ENCODE assay signal across 13 cellular contexts in genomic region chr16:35753559-35754390, GRCh38.
DNase-seq lines count a peak whose midpoint lies in the region; ATAC-seq and TF ChIP-seq lines count a peak whose summit lies in the region.
"Had no signal": no experiment of that assay in that cellular context is flagged by ENCODE, and none has a peak within 500 bp of the region (broad histone marks: within the 10 kb centered on the region; RNA-seq: fewer than 3 reads in every experiment).

No MANE protein-coding gene starts in this region.

- no peak overlapping the region for H3K4ac ChIP-seq in neuronal stem cell (ENCODE audit: low read length)

- no peak overlapping the region for H2BK12ac ChIP-seq in neuronal stem cell (ENCODE audit: low read length)

- H4K91ac ChIP-seq in neuronal stem cell (ENCODE audit: low read depth, low read length, poor library complexity), result no peak overlapping the region

- no peak overlapping the region for H2AFZ ChIP-seq in neuronal stem cell (ENCODE audit: low read length)

- WGBS in lung, 2 donors, result 76 to 80% methylated on average over 12 of the region's 12 CpGs
- WGBS in spleen, 5 donors, result 76 to 85% (median 76%) methylated on average over 12 of the region's 12 CpGs
- WGBS in neuronal stem cell (ENCODE audit: extremely low coverage in 2 of 2, insufficient read length in 2 of 2, insufficient replicate concordance in 1 of 2), 2 donors, result no CpG with 5 or more reads among the region's 12 CpGs

- intact Hi-C loops in spleen (cut with DNase I; ENCODE audit: low total_unique reads), result no loop called here

- ATAC-seq in lung (ENCODE audit: insufficient read depth, low FRiP score), result no peak

- H3K4me1 ChIP-seq in lung (ENCODE audit: control insufficient read depth in 2 of 2, insufficient read depth in 2 of 2, low read length in 2 of 2) (no peaks in the 10 kb centered on the region), spleen (no peaks in the 10 kb centered on the region), neuronal stem cell (ENCODE audit: control insufficient read depth in 2 of 2, insufficient read depth in 1 of 2, low read depth in 1 of 2, low read length in 2 of 2) (no peaks in the 10 kb centered on the region)

- no peak overlapping the region for H3K14ac ChIP-seq in neuronal stem cell (ENCODE audit: low read length)

- peak; percentile 9 for DNase-seq in GM10248 (ENCODE audit: extremely low spot score)
- DNase-seq in coronary artery (ENCODE audit: low spot score), result peak; percentile 43
- peak; percentile 26 for DNase-seq in lung (ENCODE audit: low spot score)
- peak; percentile 65 for DNase-seq in spleen
- no peak for DNase-seq in neuronal stem cell (ENCODE audit: low spot score)
- DNase-seq in dermis blood vessel endothelial cell, result no peak
- DNase-seq in NCI-H146 (lab: John Stamatoyannopoulos, UW), result no peak
- DNase-seq: C1 segment of cervical spinal cord; CD4-positive, alpha-beta memory T cell; DMS79; HCEC 1CT; HFFc6 had no signal

- H3K9me3 ChIP-seq in lung (ENCODE audit: control insufficient read depth in 2 of 2, insufficient read depth in 1 of 2, low read length in 1 of 2) (peaks cover 0 to 45% of the 10 kb centered on the region in 2 donors), spleen (peaks cover 0 to 100% (median 90%) of the 10 kb centered on the region in 8 donors), neuronal stem cell (replicated peaks in 1 of 2; ENCODE audit: control insufficient read depth in 2 of 2, insufficient read depth in 1 of 2, low read depth in 1 of 2, low read length in 2 of 2) (peaks cover 0 to 51% of the 10 kb centered on the region in 2 donors)

- no peak overlapping the region for H4K8ac ChIP-seq in neuronal stem cell (ENCODE audit: low read depth, low read length)

- POLR2A ChIA-PET in GM10248 (lab: Yijun Ruan, JAX), result no interaction called here

- no peak overlapping the region for H3K27ac ChIP-seq in coronary artery
- H3K27ac ChIP-seq in lung (ENCODE audit: low read depth in 1 of 2, low read length in 1 of 2), result no peak overlapping the region
- no peak overlapping the region for H3K27ac ChIP-seq in spleen
- H3K27ac ChIP-seq in neuronal stem cell (replicated peaks; ENCODE audit: low read length), result no peak overlapping the region
- H3K27ac ChIP-seq: HL-60 had no signal

- no peak overlapping the region for H3K9ac ChIP-seq in neuronal stem cell (ENCODE audit: low read depth, low read length, poor library complexity)

- H3K18ac ChIP-seq in neuronal stem cell (ENCODE audit: low read length), result no peak overlapping the region

- H3K27me3 ChIP-seq in lung (ENCODE audit: control insufficient read depth, insufficient read depth), result no peaks in the 10 kb centered on the region
- no peaks in the 10 kb centered on the region for H3K27me3 ChIP-seq in spleen (replicated peaks in 1 of 7)
- no peaks in the 10 kb centered on the region for H3K27me3 ChIP-seq in neuronal stem cell (ENCODE audit: control insufficient read depth in 3 of 3, insufficient read depth in 3 of 3, low read depth in 1 of 3, low read length in 3 of 3)

- no peak overlapping the region for H2BK5ac ChIP-seq in neuronal stem cell (ENCODE audit: low read length)

- no peak overlapping the region for H2BK120ac ChIP-seq in neuronal stem cell (ENCODE audit: low read depth, low read length)

- CTCF ChIA-PET in GM10248 (lab: Yijun Ruan, JAX), result interaction anchor here (1.3 kb wide), 1 partner anchor 11 kb away, joined by 3 read pairs; no protein-coding TSS in a partner anchor

- H3K36me3 ChIP-seq in lung (ENCODE audit: control insufficient read depth in 2 of 2, insufficient read depth in 2 of 2, low read length in 2 of 2) (no peaks in the 10 kb centered on the region), spleen (no peaks in the 10 kb centered on the region), neuronal stem cell (replicated peaks in 1 of 2; ENCODE audit: control insufficient read depth in 2 of 2, insufficient read depth in 2 of 2, low read length in 2 of 2) (no peaks in the 10 kb centered on the region)

- H3K79me1 ChIP-seq in neuronal stem cell (ENCODE audit: low read depth, low read length), result peaks cover 3% of the 10 kb centered on the region

- TF ChIP-seq CTCF in GM10248 (IDR thresholded peaks at IDR 0.05; ENCODE audit: control extremely low read depth, extremely low read depth, low read depth, missing control alignments), result no peak
- no peak for TF ChIP-seq CTCF in coronary artery (IDR thresholded peaks at IDR 0.05)
- no peak for TF ChIP-seq CTCF in lung (IDR thresholded peaks at IDR 0.05; ENCODE audit: control extremely low read depth, extremely low read depth)
- no peak for TF ChIP-seq CTCF in spleen (IDR thresholded peaks at IDR 0.05 in 8 of 11, conservative IDR thresholded peaks at IDR 0.05 in 3 of 11)

- H3K4me2 ChIP-seq in neuronal stem cell (ENCODE audit: insufficient read depth, low read length, poor library complexity, severe bottlenecking), result no peak overlapping the region

- no peak overlapping the region for H2AK5ac ChIP-seq in neuronal stem cell (ENCODE audit: low read depth, low read length)

- no peak for TF ChIP-seq POLR2A in spleen (IDR thresholded peaks at IDR 0.05)

- H3K4me3 ChIP-seq in coronary artery (no peak overlapping the region), lung (no peak overlapping the region), spleen (no peak overlapping the region), neuronal stem cell (ENCODE audit: low read length in 2 of 2) (peak overlapping the region in 1 of 2 donors; percentile 50)

- H3K23ac ChIP-seq in neuronal stem cell (ENCODE audit: low read depth, low read length, poor library complexity), result no peak overlapping the region

- no peak overlapping the region for H2BK15ac ChIP-seq in neuronal stem cell (ENCODE audit: low read length)

Comparison
In these comparisons a context has a peak if more than half of its experiments do, and no peak if none do; other contexts are left out.
1. DNase-seq: peak in GM10248 (single experiment), coronary artery (single experiment), lung (single experiment) and spleen (single experiment); none in neuronal stem cell (single experiment), dermis blood vessel endothelial cell (single experiment) and NCI-H146 (single experiment).